In the genomic region with DNA sequence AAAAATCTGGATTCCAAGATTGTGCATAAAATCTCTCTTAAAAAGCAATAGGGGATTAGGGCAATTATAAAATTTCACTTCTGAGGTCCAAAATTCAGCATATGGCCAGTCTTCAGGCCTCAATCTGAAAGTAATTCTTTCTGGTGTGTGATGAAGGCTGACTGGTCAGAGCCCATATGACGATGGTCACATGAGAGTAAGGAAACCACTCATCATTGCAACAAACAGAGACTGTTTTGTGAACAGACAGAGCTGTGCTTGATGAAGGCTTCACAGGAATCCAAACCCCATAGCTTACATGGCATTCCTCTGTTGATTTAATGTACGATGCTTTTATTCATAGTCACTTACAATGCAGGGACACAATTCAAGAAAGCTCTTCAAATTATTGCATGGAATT, we compare ENCODE assay signal across 15 cellular contexts.
"Had no signal": no experiment of that assay in that cellular context is flagged by ENCODE, and none has a peak within 500 bp of the region (broad histone marks: within the 10 kb centered on the region; RNA-seq: fewer than 3 reads in every experiment).

No MANE protein-coding gene starts in this region.

- DNase-seq: activated B cell treated with CpG ODN at 0.5 μM for 24 hours; activated CD4-positive, alpha-beta T cell treated with anti-CD3 and anti-CD28 coated beads, Interleukin-2, amount 10 ng/mL, durations not matched to agents 24 days and 14 days; activated CD8-positive, alpha-beta memory T cell treated with anti-CD3 and anti-CD28 coated beads, Interleukin-2, amount 50 U/mL, for 4 hours; activated CD8-positive, alpha-beta T cell treated with anti-CD3 and anti-CD28 coated beads, Interleukin-2, amount 10 ng/mL, durations not matched to agents 7 days and 5 days; activated effector memory CD4-positive, alpha-beta T cell treated with anti-CD3 and anti-CD28 coated beads, Interleukin-2, amount 50 U/mL, for 16 hours; activated T-cell treated with anti-CD3 and anti-CD28 coated beads, Interleukin-2, amount 50 U/mL, for 48 hours; brain microvascular endothelial cell; effector memory CD4-positive, alpha-beta T cell; kidney glomerular epithelial cell; mesendoderm; nephron progenitor cell; sigmoid colon; spleen; stimulated activated CD4-positive, alpha-beta T cell treated with anti-CD3 and anti-CD28 coated beads, Interleukin-1b, Interleukin-23, amount 100 ng/mL, for 48 hours; transverse colon had no signal

- ATAC-seq: activated CD8-positive, alpha-beta T cell treated with anti-CD3 and anti-CD28 coated beads, Interleukin-2, amount 10 ng/mL, durations not matched to agents 7 days and 5 days had no signal

- H3K27ac ChIP-seq: brain microvascular endothelial cell, sigmoid colon, spleen, transverse colon had no signal

- H3K27me3 ChIP-seq: brain microvascular endothelial cell, sigmoid colon, transverse colon had no signal

- H3K4me1 ChIP-seq: sigmoid colon, spleen, transverse colon had no signal
